ENCODE assay signal across 12 cellular contexts in genomic region chr3:119279101-119279554, GRCh38. TPM values are rescaled to one million over a fixed set of nuclear protein-coding genes. Genes with fewer than 3 reads are reported as not detected.
DNase-seq lines count a peak whose midpoint lies in the region; ATAC-seq, FAIRE-seq and TF ChIP-seq lines count a peak whose summit lies in the region.
"Had no signal": no experiment of that assay in that cellular context is flagged by ENCODE, and none has a peak within 500 bp of the region (broad histone marks: within the 10 kb centered on the region; RNA-seq: fewer than 3 reads in every experiment).

No MANE protein-coding gene starts in this region.

- H3K36me3 Mint-ChIP-seq in activated CD4-positive, alpha-beta T cell treated with anti-CD3 and anti-CD28 coated beads, Interleukin-2, amount 10 ng/mL, durations not matched to agents 24 days and 14 days (ENCODE audit: low read depth) = peaks cover 8% of the 10 kb centered on the region
- H3K36me3 Mint-ChIP-seq in CD8-positive, alpha-beta memory T cell = peaks cover 2 to 18% (median 7%) of the 10 kb centered on the region in 3 donors

- no peak overlapping the region for H4K5ac ChIP-seq in IMR-90 (ENCODE audit: low read depth, low read length)

- H3K9me3 Mint-ChIP-seq in activated CD4-positive, alpha-beta T cell treated with anti-CD3 and anti-CD28 coated beads, Interleukin-2, amount 10 ng/mL, durations not matched to agents 24 days and 14 days = peaks cover 19% of the 10 kb centered on the region
- peaks cover 14 to 19% (median 17%) of the 10 kb centered on the region in 5 donors for H3K9me3 Mint-ChIP-seq in CD8-positive, alpha-beta memory T cell

- no peak overlapping the region for H2BK120ac ChIP-seq in IMR-90 (ENCODE audit: low read depth, low read length)

- H4K91ac ChIP-seq in IMR-90 (ENCODE audit: insufficient read depth, low read depth, low read length) = no peak overlapping the region

- intact Hi-C loops in IMR-90 (cut with micrococcal nuclease) (no loop called here), mammary epithelial cell (cut with micrococcal nuclease) (no loop called here)
- intact Hi-C loops in activated CD4-positive, alpha-beta T cell treated with anti-CD3 and anti-CD28 coated beads, Interleukin-2, amount 10 ng/mL, durations not matched to agents 24 days and 14 days (cut with micrococcal nuclease) = loop anchor here (5.0 kb wide), 2 partner anchors 183 to 278 kb away; partner anchors contain the start of genes CD80 and TMEM39A

- H3K4ac ChIP-seq in IMR-90 (ENCODE audit: low read depth, low read length) = no peak overlapping the region

- CTCF ChIA-PET in IMR-90 (lab: Yijun Ruan, JAX) = no interaction called here
- CTCF ChIA-PET in mammary epithelial cell (lab: Charles Lee; ENCODE audit: low non-redundant PET) = no interaction called here
- CTCF ChIA-PET in CD8-positive, alpha-beta memory T cell (lab: Charles Lee) = no interaction called here

- H3K4me2 ChIP-seq in IMR-90 (ENCODE audit: low read depth, low read length) = no peak overlapping the region
- H3K4me2 ChIP-seq in mammary epithelial cell (ENCODE audit: insufficient read depth, low read depth, low read length) = no peak overlapping the region

- TF ChIP-seq RAD21 in IMR-90 (IDR thresholded peaks at IDR 0.05; ENCODE audit: low read length) = no peak

- in situ Hi-C loops in IMR-90 (cut with MboI; ENCODE audit: low sequenced_read_pairs) = loop anchor here (25.0 kb wide), 1 partner anchor 408 kb away; the partner anchor contains the start of gene COX17
- in situ Hi-C loops in mammary epithelial cell (cut with MboI; ENCODE audit: low sequenced_read_pairs in 2 of 2) = loop anchor here (25.0 kb wide), 2 partner anchors 158 to 408 kb away; partner anchors contain the start of gene COX17 (in 1 of the 2)

- H3K36me3 ChIP-seq in IMR-90 (ENCODE audit: control insufficient read depth, insufficient read depth, low read length) (no peaks in the 10 kb centered on the region), mammary epithelial cell (ENCODE audit: insufficient read depth, low read length) (no peaks in the 10 kb centered on the region), small intestine (ENCODE audit: control insufficient read depth in 2 of 2, insufficient read depth in 2 of 2, low read length in 2 of 2) (no peaks in the 10 kb centered on the region)
- H3K36me3 ChIP-seq in CD8-positive, alpha-beta memory T cell (ENCODE audit: insufficient read depth, low read length) = no peaks in the 10 kb centered on the region
- H3K36me3 ChIP-seq: colonic mucosa had no signal

- H3K23ac ChIP-seq in IMR-90 (ENCODE audit: low read depth, low read length) = no peak overlapping the region

- H2BK20ac ChIP-seq in IMR-90 (ENCODE audit: low read depth, low read length) = no peak overlapping the region

- no peak overlapping the region for H3K9ac ChIP-seq in IMR-90 (ENCODE audit: low read depth, low read length)
- H3K9ac ChIP-seq in mammary epithelial cell (ENCODE audit: insufficient read depth, low read length) = no peak overlapping the region

- no peak for TF ChIP-seq CTCF in IMR-90 (conservative IDR thresholded peaks at IDR 0.05; ENCODE audit: low read depth, low read length)
- no peak for TF ChIP-seq CTCF in mammary epithelial cell (conservative IDR thresholded peaks at IDR 0.05 in 1 of 2, IDR thresholded peaks at IDR 0.05 in 1 of 2; ENCODE audit: extremely low read depth in 1 of 2, insufficient read depth in 1 of 2, low read depth in 1 of 2, low read length in 2 of 2)

- dilution Hi-C loops in IMR-90 (cut with HindIII; ENCODE audit: low sequenced_read_pairs, unreplicated experiment) = no loop called here
- dilution Hi-C loops in mammary epithelial cell (cut with HindIII; ENCODE audit: low sequenced_read_pairs) = no loop called here

- no peak overlapping the region for H3K56ac ChIP-seq in IMR-90 (ENCODE audit: extremely low read depth, insufficient read depth, low read length)

- H3K27ac ChIP-seq in IMR-90 (ENCODE audit: insufficient read depth, low read length) (no peak overlapping the region), mammary epithelial cell (ENCODE audit: insufficient read depth, low read depth, low read length) (no peak overlapping the region), layer of hippocampus (ENCODE audit: low read depth, low read length) (peak overlapping the region; percentile 39), small intestine (ENCODE audit: low read depth in 1 of 2, low read length in 1 of 2) (peak overlapping the region in 1 of 2 donors; percentile 41)
- H3K27ac ChIP-seq in CD8-positive, alpha-beta memory T cell (ENCODE audit: low read depth, low read length) = no peak overlapping the region
- H3K27ac ChIP-seq: colonic mucosa had no signal

- H4K20me1 ChIP-seq in IMR-90 (ENCODE audit: insufficient read depth, low read length) (no peaks in the 10 kb centered on the region), mammary epithelial cell (ENCODE audit: insufficient read depth, low read length) (no peaks in the 10 kb centered on the region)

- H4K8ac ChIP-seq in IMR-90 (ENCODE audit: low read depth in 2 of 2, low read length in 2 of 2) = no peak overlapping the region; a peak in 1 of 4 replicates

- peaks cover 7% of the 10 kb centered on the region for H3K4me1 Mint-ChIP-seq in activated CD4-positive, alpha-beta T cell treated with anti-CD3 and anti-CD28 coated beads, Interleukin-2, amount 10 ng/mL, durations not matched to agents 24 days and 14 days
- peaks cover 0 to 7% (median 0%) of the 10 kb centered on the region in 3 donors for H3K4me1 Mint-ChIP-seq in CD8-positive, alpha-beta memory T cell

- no peak overlapping the region for H3K4me3 Mint-ChIP-seq in activated CD4-positive, alpha-beta T cell treated with anti-CD3 and anti-CD28 coated beads, Interleukin-2, amount 10 ng/mL, durations not matched to agents 24 days and 14 days
- H3K4me3 Mint-ChIP-seq in CD8-positive, alpha-beta memory T cell = no peak overlapping the region

- no peak overlapping the region for H2AK5ac ChIP-seq in IMR-90 (ENCODE audit: low read depth, low read length)

- H3K4me1 ChIP-seq in IMR-90 (ENCODE audit: control insufficient read depth, insufficient read depth, low read length) = no peaks in the 10 kb centered on the region
- no peaks in the 10 kb centered on the region for H3K4me1 ChIP-seq in mammary epithelial cell (ENCODE audit: insufficient read depth, low read length)
- H3K4me1 ChIP-seq in small intestine (ENCODE audit: control insufficient read depth in 2 of 2, insufficient read depth in 1 of 2, low read depth in 1 of 2, low read length in 1 of 2) = no peaks in the 10 kb centered on the region
- H3K4me1 ChIP-seq in CD8-positive, alpha-beta memory T cell (ENCODE audit: insufficient read depth, low read length) = no peaks in the 10 kb centered on the region
- H3K4me1 ChIP-seq: colonic mucosa had no signal

- DNase-seq in IMR-90 (no peak), mammary epithelial cell (no peak), small intestine (peak; percentile 16), NOMO-1 (lab: John Stamatoyannopoulos, UW; ENCODE audit: unreplicated experiment in 2 of 2) (no peak)
- DNase-seq in activated CD4-positive, alpha-beta T cell treated with anti-CD3 and anti-CD28 coated beads, Interleukin-2, amount 10 ng/mL, durations not matched to agents 24 days and 14 days = no peak
- no peak for DNase-seq in CD8-positive, alpha-beta memory T cell
- DNase-seq: colonic mucosa; KG1; SHP77 treated with DMSO at 0.1 percent for 48 hours; stimulated activated CD4-positive, alpha-beta T cell treated with anti-CD3 and anti-CD28 coated beads, Interleukin-4, amount 100 ng/mL, for 1 hour had no signal

- no peak overlapping the region for H2AK9ac ChIP-seq in IMR-90 (replicated peaks; ENCODE audit: low read depth, low read length, poor library complexity)

- ATAC-seq in IMR-90 (ENCODE audit: low read depth) = no peak
- ATAC-seq in HG03571 (IDR thresholded peaks at IDR 0.05; ENCODE audit: unreplicated experiment) = no peak

- FAIRE-seq in small intestine (lab: Jason Lieb, UNC) = no peak

- no CpG with 5 or more reads among the region's 6 CpGs for WGBS in IMR-90 (ENCODE audit: extremely low coverage in 2 of 2, insufficient read length in 1 of 2), 2 experiments
- 43% methylated on average over 6 of the region's 6 CpGs for WGBS in mammary epithelial cell (ENCODE audit: low coverage, missing lambda C conversion rate)
- 59 to 64% (median 62%) methylated on average over 6 of the region's 6 CpGs for WGBS in small intestine, 3 donors

- H3K27ac Mint-ChIP-seq in activated CD4-positive, alpha-beta T cell treated with anti-CD3 and anti-CD28 coated beads, Interleukin-2, amount 10 ng/mL, durations not matched to agents 24 days and 14 days = no peak overlapping the region
- H3K27ac Mint-ChIP-seq in CD8-positive, alpha-beta memory T cell = no peak overlapping the region

- H2AFZ ChIP-seq in IMR-90 (replicated peaks; ENCODE audit: low read length, poor library complexity) (peak overlapping the region; percentile 6), mammary epithelial cell (ENCODE audit: low read depth, low read length) (peak overlapping the region; percentile 32)

- POLR2A ChIA-PET in IMR-90 (lab: Charles Lee; ENCODE audit: unreplicated experiment) = no interaction called here
- POLR2A ChIA-PET in CD8-positive, alpha-beta memory T cell (lab: Charles Lee) = no interaction called here

- no peaks in the 10 kb centered on the region for H3K79me2 ChIP-seq in mammary epithelial cell (ENCODE audit: insufficient read depth, low read length)

- no peaks in the 10 kb centered on the region for H3K9me1 ChIP-seq in IMR-90 (ENCODE audit: insufficient read depth, low read length)

- H2BK5ac ChIP-seq in IMR-90 (ENCODE audit: low read depth, low read length, poor library complexity, severe bottlenecking) = no peak overlapping the region

- no peak for TF ChIP-seq POLR2A in IMR-90 (IDR thresholded peaks at IDR 0.05; ENCODE audit: low read depth, low read length)

- H3K27me3 ChIP-seq in IMR-90 (ENCODE audit: control insufficient read depth, insufficient read depth, low read length) = no peaks in the 10 kb centered on the region
- peaks cover 2% of the 10 kb centered on the region for H3K27me3 ChIP-seq in mammary epithelial cell (ENCODE audit: insufficient read depth, low read length)
- no peaks in the 10 kb centered on the region for H3K27me3 ChIP-seq in layer of hippocampus (ENCODE audit: control insufficient read depth, insufficient read depth, low read length)
- H3K27me3 ChIP-seq in small intestine (ENCODE audit: control insufficient read depth in 2 of 2, insufficient read depth in 2 of 2, low read length in 2 of 2) = no peaks in the 10 kb centered on the region
- no peaks in the 10 kb centered on the region for H3K27me3 ChIP-seq in CD8-positive, alpha-beta memory T cell (ENCODE audit: insufficient read depth, low read length, poor library complexity, severe bottlenecking)
- H3K27me3 ChIP-seq: colonic mucosa had no signal

- no peaks in the 10 kb centered on the region for H3K79me1 ChIP-seq in IMR-90 (ENCODE audit: low read depth in 1 of 2, low read length in 2 of 2)

- no peak overlapping the region for H3K18ac ChIP-seq in IMR-90 (ENCODE audit: low read depth, low read length)

- H2BK15ac ChIP-seq in IMR-90 (ENCODE audit: low read depth, low read length) = no peak overlapping the region

- BruUV-seq in IMR-90 (replicated peaks; lab: Mats Ljungman, UMichigan) (no TSS peak), mammary epithelial cell (replicated peaks; lab: Mats Ljungman, UMichigan) (no TSS peak)

- H3K27me3 Mint-ChIP-seq in activated CD4-positive, alpha-beta T cell treated with anti-CD3 and anti-CD28 coated beads, Interleukin-2, amount 10 ng/mL, durations not matched to agents 24 days and 14 days = peaks cover 5% of the 10 kb centered on the region
- no peaks in the 10 kb centered on the region for H3K27me3 Mint-ChIP-seq in CD8-positive, alpha-beta memory T cell

- H3K9me3 ChIP-seq in IMR-90 (ENCODE audit: control insufficient read depth, insufficient read depth, low read length) (peaks cover 6% of the 10 kb centered on the region), mammary epithelial cell (replicated peaks; ENCODE audit: insufficient read depth, low read length) (peaks cover 3% of the 10 kb centered on the region), small intestine (ENCODE audit: control insufficient read depth, low read depth) (no peaks in the 10 kb centered on the region)
- no peaks in the 10 kb centered on the region for H3K9me3 ChIP-seq in CD8-positive, alpha-beta memory T cell (ENCODE audit: low read length)
- H3K9me3 ChIP-seq: colonic mucosa had no signal

- H3K14ac ChIP-seq in IMR-90 (replicated peaks; ENCODE audit: low read depth, low read length) = no peak overlapping the region

- no peak overlapping the region for H3K4me3 ChIP-seq in IMR-90 (ENCODE audit: insufficient read depth, low read depth, low read length)
- H3K4me3 ChIP-seq in mammary epithelial cell (replicated peaks in 1 of 3; ENCODE audit: insufficient read depth in 1 of 3, low read depth in 2 of 3, low read length in 3 of 3) = no peak overlapping the region
- H3K4me3 ChIP-seq in small intestine (ENCODE audit: low read depth in 1 of 2, low read length in 2 of 2) = no peak overlapping the region
- H3K4me3 ChIP-seq in CD8-positive, alpha-beta memory T cell (ENCODE audit: low read length) = no peak overlapping the region
- H3K4me3 ChIP-seq: colonic mucosa had no signal

RNA-seq across cellular contexts. Expression of gene ARHGAP31, which starts 15.1 kb away (rescaled TPM):
- total RNA-seq in IMR-90 (2012; rRNA removed) (6.6 and 7.5 TPM in 2 replicates), mammary epithelial cell (10 to 100 TPM in 1 of 2 donors, 1 to 10 TPM in 1; 8.7 to 11.5 TPM)
- polyA plus RNA-seq in IMR-90 (2012; rRNA removed) (7.7 and 8.3 TPM in 2 replicates), mammary epithelial cell (3.1 TPM), small intestine (1 to 10 TPM in 2 of 3 donors, under 1 TPM in 1; 0.89 to 6.4 (median 3.0) TPM)
- 2.2 and 2.4 TPM in 2 replicates for polyA plus RNA-seq in IMR-90 (2012; cell fraction: cytosol; rRNA removed)
- polyA plus RNA-seq in IMR-90 (2012; cell fraction: nucleus; rRNA removed; ENCODE audit: low replicate concordance) = 2.2 and 3.0 TPM in 2 replicates
- polyA minus RNA-seq in mammary epithelial cell = 15.5 TPM
- 9.5 and 11.0 TPM in 2 replicates for total RNA-seq in activated CD4-positive, alpha-beta T cell treated with anti-CD3 and anti-CD28 coated beads, Interleukin-2, amount 10 ng/mL, durations not matched to agents 24 days and 14 days
- total RNA-seq in CD8-positive, alpha-beta memory T cell = 10 to 100 TPM; 24.2 to 25.8 TPM
- 3.4 TPM for polyA plus RNA-seq in CD8-positive, alpha-beta memory T cell

RNA-seq across cellular contexts. Expression of gene B4GALT4, which starts 38.5 kb away (rescaled TPM):
- total RNA-seq in IMR-90 (2012; rRNA removed) (30.3 and 30.6 TPM in 2 replicates), mammary epithelial cell (10 to 100 TPM; 18.3 to 34.8 TPM)
- polyA plus RNA-seq in IMR-90 (2012; rRNA removed) (23.0 and 27.0 TPM in 2 replicates), mammary epithelial cell (18.9 TPM), small intestine (10 to 100 TPM; 26.2 to 72.2 (median 35.4) TPM)
- 7.5 and 10.5 TPM in 2 replicates for polyA plus RNA-seq in IMR-90 (2012; cell fraction: cytosol; rRNA removed)
- 5.1 and 22.2 TPM in 2 replicates for polyA plus RNA-seq in IMR-90 (2012; cell fraction: nucleus; rRNA removed; ENCODE audit: low replicate concordance)
- 18.0 TPM for polyA minus RNA-seq in mammary epithelial cell
- total RNA-seq in activated CD4-positive, alpha-beta T cell treated with anti-CD3 and anti-CD28 coated beads, Interleukin-2, amount 10 ng/mL, durations not matched to agents 24 days and 14 days = 14.8 and 15.5 TPM in 2 replicates
- total RNA-seq in CD8-positive, alpha-beta memory T cell = 10 to 100 TPM; 17.9 to 18.0 TPM
- 10.6 TPM for polyA plus RNA-seq in CD8-positive, alpha-beta memory T cell
